15 cellular contexts compared by ENCODE assay signal in genomic region chr17:57401556-57402488, GRCh38.
DNase-seq lines count a peak whose midpoint lies in the region; ATAC-seq and TF ChIP-seq lines count a peak whose summit lies in the region.
"Had no signal": no experiment of that assay in that cellular context is flagged by ENCODE, and none has a peak within 500 bp of the region (broad histone marks: within the 10 kb centered on the region; RNA-seq: fewer than 3 reads in every experiment).

No MANE protein-coding gene starts in this region.

- H3K27me3 ChIP-seq in prostate gland (replicated peaks; ENCODE audit: insufficient read depth) = no peaks in the 10 kb centered on the region

- H3K9me3 ChIP-seq in prostate gland = no peaks in the 10 kb centered on the region

- WGBS in prostate gland = 67% methylated on average over 15 of the region's 15 CpGs

- H3K9me3 Mint-ChIP-seq in stimulated activated naive CD8-positive, alpha-beta T cell treated with anti-CD3 and anti-CD28 coated beads, Interleukin-15, amount 100 ng/mL, for 72 hours = no peaks in the 10 kb centered on the region
- H3K9me3 Mint-ChIP-seq in activated T-helper 17 cell treated with anti-CD3 and anti-CD28 coated beads, Interleukin-2, amount 50 U/mL, for 72 hours = no peaks in the 10 kb centered on the region
- H3K9me3 Mint-ChIP-seq: activated CD4-positive, alpha-beta T cell treated with anti-CD3 and anti-CD28 coated beads, Interleukin-2, amount 10 ng/mL, durations not matched to agents 7 days and 5 days; activated naive CD8-positive, alpha-beta T cell treated with anti-CD3 and anti-CD28 coated beads, Interleukin-2, amount 10 ng/mL, durations not matched to agents 7 days and 5 days; effector memory CD8-positive, alpha-beta T cell; naive B cell had no signal

- no peaks in the 10 kb centered on the region for H3K27me3 Mint-ChIP-seq in stimulated activated naive CD8-positive, alpha-beta T cell treated with anti-CD3 and anti-CD28 coated beads, Interleukin-15, amount 100 ng/mL, for 72 hours
- no peaks in the 10 kb centered on the region for H3K27me3 Mint-ChIP-seq in activated T-helper 17 cell treated with anti-CD3 and anti-CD28 coated beads, Interleukin-2, amount 50 U/mL, for 72 hours
- H3K27me3 Mint-ChIP-seq: activated CD4-positive, alpha-beta T cell treated with anti-CD3 and anti-CD28 coated beads, Interleukin-2, amount 10 ng/mL, durations not matched to agents 7 days and 5 days; activated naive CD8-positive, alpha-beta T cell treated with anti-CD3 and anti-CD28 coated beads, Interleukin-2, amount 10 ng/mL, durations not matched to agents 7 days and 5 days; effector memory CD8-positive, alpha-beta T cell; naive B cell had no signal

- no peak overlapping the region for H3K4me3 ChIP-seq in prostate gland
- H3K4me3 ChIP-seq: SK-N-MC had no signal

- peaks cover 32% of the 10 kb centered on the region for H3K4me1 Mint-ChIP-seq in stimulated activated naive CD8-positive, alpha-beta T cell treated with anti-CD3 and anti-CD28 coated beads, Interleukin-15, amount 100 ng/mL, for 72 hours
- peaks cover 6% of the 10 kb centered on the region for H3K4me1 Mint-ChIP-seq in activated T-helper 17 cell treated with anti-CD3 and anti-CD28 coated beads, Interleukin-2, amount 50 U/mL, for 72 hours

- peak overlapping the region in 1 of 2 donors; percentile 25 for H3K27ac ChIP-seq in prostate gland
- H3K27ac ChIP-seq: SK-N-MC had no signal

- TF ChIP-seq CTCF in prostate gland (IDR thresholded peaks at IDR 0.05) = no peak

- peak overlapping the region in 1 of 2 donors; percentile 81 for H3K27ac Mint-ChIP-seq in stimulated activated naive CD8-positive, alpha-beta T cell treated with anti-CD3 and anti-CD28 coated beads, Interleukin-15, amount 100 ng/mL, for 72 hours
- peak overlapping the region; percentile 71 for H3K27ac Mint-ChIP-seq in activated T-helper 17 cell treated with anti-CD3 and anti-CD28 coated beads, Interleukin-2, amount 50 U/mL, for 72 hours
- H3K27ac Mint-ChIP-seq: activated CD4-positive, alpha-beta T cell treated with anti-CD3 and anti-CD28 coated beads, Interleukin-2, amount 10 ng/mL, durations not matched to agents 7 days and 5 days; activated naive CD8-positive, alpha-beta T cell treated with anti-CD3 and anti-CD28 coated beads, Interleukin-2, amount 10 ng/mL, durations not matched to agents 7 days and 5 days had no signal

- no peaks in the 10 kb centered on the region for H3K36me3 ChIP-seq in prostate gland

- no peak for DNase-seq in stimulated activated naive CD8-positive, alpha-beta T cell treated with anti-CD3 and anti-CD28 coated beads, Interleukin-15, amount 100 ng/mL, for 72 hours
- DNase-seq in stimulated activated naive CD8-positive, alpha-beta T cell treated with anti-CD3 and anti-CD28 coated beads, Interleukin-15, Interleukin-2, amounts not matched to agents 100 U/mL and 50 U/mL, for 24 hours = no peak
- DNase-seq in islet precursor cell (peak; percentile 81), prostate gland (ENCODE audit: low spot score) (no peak)
- DNase-seq: activated CD4-positive, alpha-beta T cell treated with anti-CD3 and anti-CD28 coated beads, Interleukin-2, amount 10 ng/mL, durations not matched to agents 7 days and 5 days; activated naive CD8-positive, alpha-beta T cell treated with anti-CD3 and anti-CD28 coated beads, Interleukin-2, amount 10 ng/mL, durations not matched to agents 7 days and 5 days; effector memory CD8-positive, alpha-beta T cell; naive B cell; NCI-H1105; stimulated activated naive CD4-positive, alpha-beta T cell treated with Interleukin-2 at 50 U/mL for 16 hours had no signal

- intact Hi-C loops in prostate gland (cut with DNase I) = loop anchor here (10.0 kb wide), 2 partner anchors 153 to 263 kb away; no protein-coding TSS in a partner anchor

- no peak for TF ChIP-seq POLR2A in prostate gland (IDR thresholded peaks at IDR 0.05)

- peaks cover 60% of the 10 kb centered on the region for H3K36me3 Mint-ChIP-seq in activated T-helper 17 cell treated with anti-CD3 and anti-CD28 coated beads, Interleukin-2, amount 50 U/mL, for 72 hours (ENCODE audit: low read depth)

- peak; percentile 41 for ATAC-seq in stimulated activated naive CD8-positive, alpha-beta T cell treated with anti-CD3 and anti-CD28 coated beads, Interleukin-15, amount 100 ng/mL, for 72 hours
- ATAC-seq in stimulated activated naive CD8-positive, alpha-beta T cell treated with anti-CD3 and anti-CD28 coated beads, Interleukin-15, Interleukin-2, amounts not matched to agents 100 U/mL and 50 U/mL, for 24 hours = no peak
- no peak for ATAC-seq in activated T-helper 17 cell treated with anti-CD3 and anti-CD28 coated beads, Interleukin-2, amount 50 U/mL, for 72 hours (replicated peaks)
- ATAC-seq in HG03039 (IDR thresholded peaks at IDR 0.05; ENCODE audit: unreplicated experiment) (no peak), GM21529 (IDR thresholded peaks at IDR 0.05; ENCODE audit: unreplicated experiment) (no peak), HG02870 (IDR thresholded peaks at IDR 0.05; ENCODE audit: unreplicated experiment) (no peak)
- ATAC-seq: effector memory CD8-positive, alpha-beta T cell had no signal

- peaks cover 6% of the 10 kb centered on the region for H3K4me1 ChIP-seq in prostate gland (replicated peaks)

- H3K4me3 Mint-ChIP-seq in stimulated activated naive CD8-positive, alpha-beta T cell treated with anti-CD3 and anti-CD28 coated beads, Interleukin-15, amount 100 ng/mL, for 72 hours = no peak overlapping the region
- H3K4me3 Mint-ChIP-seq in activated T-helper 17 cell treated with anti-CD3 and anti-CD28 coated beads, Interleukin-2, amount 50 U/mL, for 72 hours = no peak overlapping the region
- H3K4me3 Mint-ChIP-seq: activated CD4-positive, alpha-beta T cell treated with anti-CD3 and anti-CD28 coated beads, Interleukin-2, amount 10 ng/mL, durations not matched to agents 7 days and 5 days; activated naive CD8-positive, alpha-beta T cell treated with anti-CD3 and anti-CD28 coated beads, Interleukin-2, amount 10 ng/mL, durations not matched to agents 7 days and 5 days; effector memory CD8-positive, alpha-beta T cell; naive B cell had no signal
